Comparison of ENCODE assay signal across 8 cellular contexts in genomic region chr20:25310921-25311728, GRCh38.
DNase-seq lines count a peak whose midpoint lies in the region; ATAC-seq and TF ChIP-seq lines count a peak whose summit lies in the region.

No MANE protein-coding gene starts in this region.

- DNase-seq in A172 (ENCODE audit: low spot score) (peak; percentile 97), HK-2 (ENCODE audit: unreplicated experiment) (peak; percentile 84), brain microvascular endothelial cell (peak; percentile 69), mesothelial cell of epicardium (ENCODE audit: low spot score in 2 of 2, unreplicated experiment in 2 of 2) (peak in 1 of 2 experiments; percentile 5), T-helper 9 cell (no peak)

- H3K36me3 Mint-ChIP-seq in mesothelial cell of epicardium, result peaks cover 9% of the 10 kb centered on the region

- ATAC-seq in GM21526 (IDR thresholded peaks at IDR 0.05; ENCODE audit: low FRiP score, unreplicated experiment) (no peak), GM21737 (IDR thresholded peaks at IDR 0.05; ENCODE audit: unreplicated experiment) (no peak), HG03159 (IDR thresholded peaks at IDR 0.05; ENCODE audit: unreplicated experiment) (no peak)

- H3K4me1 Mint-ChIP-seq in mesothelial cell of epicardium, result peaks cover 13% of the 10 kb centered on the region

- no peaks in the 10 kb centered on the region for H3K36me3 ChIP-seq in brain microvascular endothelial cell (replicated peaks)

- H3K27me3 ChIP-seq in brain microvascular endothelial cell (replicated peaks), result no peaks in the 10 kb centered on the region

- peak overlapping the region; percentile 81 for H3K27ac ChIP-seq in brain microvascular endothelial cell

- H3K4me3 ChIP-seq in brain microvascular endothelial cell (ENCODE audit: low read depth, low read length), result peak overlapping the region; percentile 37

- in situ Hi-C loops in brain microvascular endothelial cell (cut with HindIII; ENCODE audit: low pct_ligation_motif_present, low sequenced_read_pairs), result no loop called here

- peak overlapping the region; percentile 59 for H3K27ac Mint-ChIP-seq in mesothelial cell of epicardium

- H3K4me3 Mint-ChIP-seq in mesothelial cell of epicardium, result no peak overlapping the region

- H3K27me3 Mint-ChIP-seq in mesothelial cell of epicardium (ENCODE audit: low read depth), result no peaks in the 10 kb centered on the region

- H3K9me3 Mint-ChIP-seq in mesothelial cell of epicardium, result no peaks in the 10 kb centered on the region

- TF ChIP-seq CTCF in brain microvascular endothelial cell (IDR thresholded peaks at IDR 0.05; ENCODE audit: low read depth, low read length, missing control alignments) (no peak), mesothelial cell of epicardium (IDR thresholded peaks at IDR 0.05; ENCODE audit: unreplicated experiment) (no peak)
